23 cellular contexts compared by ENCODE assay signal in the genomic region with DNA sequence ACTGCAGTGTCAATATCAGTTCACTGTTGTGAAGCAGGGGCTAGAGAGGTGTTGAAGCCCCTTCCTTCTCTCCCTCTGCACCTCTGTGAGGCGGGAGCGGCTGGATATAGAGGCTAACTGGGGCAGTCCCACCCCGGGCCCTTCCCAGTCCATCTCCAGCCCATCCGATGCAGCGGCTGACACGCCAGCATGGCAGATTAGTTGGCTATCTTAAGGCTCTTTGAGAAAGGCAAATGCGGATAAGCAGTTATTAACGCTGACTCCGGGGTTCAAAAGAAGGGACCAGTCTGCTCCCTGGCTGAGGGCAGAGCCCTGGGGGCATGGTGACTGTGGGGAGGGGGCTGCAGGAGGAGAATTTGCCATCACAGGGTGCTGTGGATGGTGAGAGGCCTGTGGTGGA.
DNase-seq lines count a peak whose midpoint lies in the region; ATAC-seq, FAIRE-seq and TF ChIP-seq lines count a peak whose summit lies in the region.
"Had no signal": no experiment of that assay in that cellular context is flagged by ENCODE, and none has a peak within 500 bp of the region (broad histone marks: within the 10 kb centered on the region; RNA-seq: fewer than 3 reads in every experiment).

No MANE protein-coding gene starts in this region.

- H3K4ac ChIP-seq in H1 (replicated peaks; ENCODE audit: insufficient read length, low read depth, low read length): no peak overlapping the region

- no peak overlapping the region for H3K4me2 ChIP-seq in H1 (ENCODE audit: insufficient read depth in 1 of 2, low read depth in 2 of 2, low read length in 2 of 2)
- H3K4me2 ChIP-seq: A549 had no signal

- no peak overlapping the region for H4K5ac ChIP-seq in H1 (ENCODE audit: insufficient read length, low read depth, low read length)

- in situ Hi-C loops in HAP-1 (cut with MboI; ENCODE audit: low sequenced_read_pairs): loop anchor here (25.0 kb wide), 1 partner anchor 552 kb away; no protein-coding TSS in a partner anchor

- no peak for TF ChIP-seq POLR2A in H1 (IDR thresholded peaks at IDR 0.05; ENCODE audit: control extremely low read depth in 1 of 2, low read depth in 2 of 2, low read length in 2 of 2)

- H2BK20ac ChIP-seq in H1 (ENCODE audit: low read length): peak overlapping the region; percentile 98; the same call in 1 of the 2 replicates

- peak overlapping the region; percentile 73; the same call in 1 of the 2 replicates for H2BK5ac ChIP-seq in H1 (ENCODE audit: low read depth, low read length)

- WGBS in heart right ventricle, 2 donors: 75 to 80% methylated on average over 9 of the region's 9 CpGs
- 88% methylated on average over 9 of the region's 9 CpGs; no CpG with 5 or more reads in 1 of the 2 experiments for WGBS in H1 (ENCODE audit: extremely low coverage in 1 of 2, insufficient coverage in 1 of 2, insufficient read length in 1 of 2, insufficient replicate concordance in 2 of 2, low coverage in 1 of 2, low lambda C conversion rate in 2 of 2, missing lambda C conversion rate in 1 of 2), 2 experiments

- no peak overlapping the region for H3K23ac ChIP-seq in H1 (ENCODE audit: insufficient read length)

- H3K27me3 ChIP-seq in heart right ventricle (peaks cover 7 to 93% (median 65%) of the 10 kb centered on the region in 7 donors), HUES6 (ENCODE audit: control insufficient read depth, insufficient read depth, low read length) (peaks cover 57% of the 10 kb centered on the region), H1 (replicated peaks in 1 of 4; ENCODE audit: control insufficient read depth in 3 of 4, extremely low read depth in 1 of 4, insufficient read depth in 3 of 4, low read length in 3 of 4) (peaks cover 0 to 34% (median 24%) of the 10 kb centered on the region in 4 experiments; a peak in 6 of 7 replicates), HAP-1 (ENCODE audit: low read depth) (0 out of 2 replicates have a peak, but pooled peaks cover 3% of the 10 kb centered on the region)
- H3K27me3 ChIP-seq in effector memory CD4-positive, alpha-beta T cell (replicated peaks; ENCODE audit: control insufficient read depth, insufficient read depth, low read length, poor library complexity, severe bottlenecking): peaks cover 19% of the 10 kb centered on the region
- H3K27me3 ChIP-seq: BE2C; BLaER1 treated with 17β-estradiol and CSF1 and Interleukin-3, amounts not matched to agents 10 nM and 100 nM had no signal

- CTCF ChIA-PET in H1 (lab: Charles Lee; ENCODE audit: partially characterized antibody): interaction anchor here (1.9 to 9.8 kb wide), 3 partner anchors 13 to 47 kb away, joined by 4 to 93 read pairs (median 46); no protein-coding TSS in a partner anchor

- H3K27ac ChIP-seq in heart right ventricle: no peak overlapping the region
- no peak overlapping the region for H3K27ac ChIP-seq in HUES6 (ENCODE audit: low read depth, low read length)
- no peak overlapping the region for H3K27ac ChIP-seq in H1 (ENCODE audit: low read depth, low read length)
- H3K27ac ChIP-seq in effector memory CD4-positive, alpha-beta T cell (ENCODE audit: insufficient read depth, low read length, poor library complexity, severe bottlenecking): no peak overlapping the region
- H3K27ac ChIP-seq: A549; BLaER1 treated with 17β-estradiol and CSF1 and Interleukin-3, amounts not matched to agents 10 nM and 100 nM had no signal

- H3K9ac ChIP-seq in HUES6 (ENCODE audit: low read length) (peak overlapping the region; percentile 27), H1 (replicated peaks in 1 of 4; ENCODE audit: extremely low read depth in 1 of 4, low read depth in 3 of 4, low read length in 3 of 4) (no peak overlapping the region)
- H3K9ac ChIP-seq: BLaER1 treated with 17β-estradiol and CSF1 and Interleukin-3, amounts not matched to agents 10 nM and 100 nM had no signal

- peak overlapping the region; percentile 86 for H4K91ac ChIP-seq in H1 (replicated peaks; ENCODE audit: insufficient read length, low read length)

- H3K14ac ChIP-seq in H1 (ENCODE audit: insufficient read length): no peak overlapping the region

- POLR2A ChIA-PET in H1 (lab: Charles Lee; ENCODE audit: partially characterized antibody): no interaction called here

- no peak for TF ChIP-seq EP300 in H1 (IDR thresholded peaks at IDR 0.05; ENCODE audit: borderline replicate concordance in 1 of 2, low read depth in 2 of 2, low read length in 2 of 2)

- H3K4me1 ChIP-seq in heart right ventricle (peaks cover 0 to 7% (median 0%) of the 10 kb centered on the region in 9 donors), HUES6 (ENCODE audit: control insufficient read depth, insufficient read depth, low read length) (peaks cover 67% of the 10 kb centered on the region), H1 (replicated peaks in 1 of 4; ENCODE audit: control insufficient read depth in 3 of 4, insufficient read depth in 4 of 4, low read length in 3 of 4) (peaks cover 3 to 45% (median 16%) of the 10 kb centered on the region in 4 experiments), HAP-1 (peaks cover 4% of the 10 kb centered on the region; the same call in 1 of the 2 replicates)
- H3K4me1 ChIP-seq in effector memory CD4-positive, alpha-beta T cell (ENCODE audit: control insufficient read depth, insufficient read depth, low read length, poor library complexity, severe bottlenecking): peaks cover 3% of the 10 kb centered on the region
- H3K4me1 ChIP-seq: A549, BE2C had no signal

- intact Hi-C loops in Right ventricle myocardium inferior (cut with DNase I) (no loop called here), heart right ventricle (cut with DNase I) (loop anchor here in 1 of 10 donors (10.0 kb wide), 1 partner anchor 46 kb away; no protein-coding TSS in a partner anchor)

- no peak overlapping the region for H3K56ac ChIP-seq in H1 (replicated peaks; ENCODE audit: insufficient read length, low read depth, low read length)

- no peaks in the 10 kb centered on the region for H4K20me1 ChIP-seq in H1 (replicated peaks in 1 of 2; ENCODE audit: control insufficient read depth in 1 of 2, insufficient read depth in 2 of 2, low read length in 2 of 2)
- H4K20me1 ChIP-seq: BLaER1 treated with 17β-estradiol and CSF1 and Interleukin-3, amounts not matched to agents 10 nM and 100 nM had no signal

- no peak overlapping the region for H2BK15ac ChIP-seq in H1 (ENCODE audit: low read length)

- 0 out of 2 replicates have a peak overlapping the region, but pooled peaks have one; percentile 41 for H2AK5ac ChIP-seq in H1 (ENCODE audit: low read depth, low read length)

- H4K8ac ChIP-seq in H1 (ENCODE audit: extremely low read depth, insufficient read depth, low read length): no peak overlapping the region

- H3K9me3 ChIP-seq in heart right ventricle: no peaks in the 10 kb centered on the region
- no peaks in the 10 kb centered on the region for H3K9me3 ChIP-seq in HUES6 (ENCODE audit: control insufficient read depth, insufficient read depth, low read depth, low read length)
- no peaks in the 10 kb centered on the region for H3K9me3 ChIP-seq in H1 (ENCODE audit: insufficient read depth in 2 of 2, low read depth in 1 of 2, low read length in 1 of 2)
- H3K9me3 ChIP-seq in HAP-1: no peaks in the 10 kb centered on the region
- H3K9me3 ChIP-seq in effector memory CD4-positive, alpha-beta T cell (ENCODE audit: control insufficient read depth, low read length): no peaks in the 10 kb centered on the region
- H3K9me3 ChIP-seq: A549, BE2C had no signal

- no peaks in the 10 kb centered on the region for H3K79me2 ChIP-seq in H1 (ENCODE audit: control insufficient read depth in 1 of 2, insufficient read depth in 2 of 2, low read length in 2 of 2)

- H2AFZ ChIP-seq in H1 (ENCODE audit: low read length): no peak overlapping the region

- DNase-seq in Right ventricle myocardium inferior (ENCODE audit: missing footprints) (peak; percentile 20), heart right ventricle (no peak), H1 (ENCODE audit: low read depth in 1 of 2, low spot score in 2 of 2) (no peak), HAP-1 (ENCODE audit: low spot score in 2 of 2) (no peak), COR-L47 (lab: John Stamatoyannopoulos, UW) (no peak)
- DNase-seq in effector memory CD4-positive, alpha-beta T cell: no peak
- DNase-seq: 8988T; ACHN; AML-193; BE2C; Calu3; CD4-positive, alpha-beta T cell; CD8-positive, alpha-beta memory T cell; DMS 273 treated with DMSO at 0.1 percent for 48 hours; DMS79; EL; GDM1; H9; HFFc6 had no signal

- no peak overlapping the region for H2BK120ac ChIP-seq in H1 (replicated peaks; ENCODE audit: low read depth, low read length)

- no peaks in the 10 kb centered on the region for H3K79me1 ChIP-seq in H1 (ENCODE audit: low read depth, low read length)

- no peaks in the 10 kb centered on the region for H3K36me3 ChIP-seq in heart right ventricle
- no peaks in the 10 kb centered on the region for H3K36me3 ChIP-seq in HUES6 (ENCODE audit: control insufficient read depth, insufficient read depth, low read length)
- no peaks in the 10 kb centered on the region for H3K36me3 ChIP-seq in H1 (ENCODE audit: control insufficient read depth in 2 of 4, insufficient read depth in 4 of 4, low read length in 3 of 4)
- H3K36me3 ChIP-seq in HAP-1 (replicated peaks): no peaks in the 10 kb centered on the region
- H3K36me3 ChIP-seq in effector memory CD4-positive, alpha-beta T cell (ENCODE audit: control insufficient read depth, insufficient read depth, low read length): no peaks in the 10 kb centered on the region
- H3K36me3 ChIP-seq: BE2C; BLaER1 treated with 17β-estradiol and CSF1 and Interleukin-3, amounts not matched to agents 10 nM and 100 nM had no signal

- FAIRE-seq in H1 (lab: Jason Lieb, UNC): no peak
- FAIRE-seq: A549, GM12878 had no signal

- no peak for ATAC-seq in Right ventricle myocardium inferior
- ATAC-seq in heart right ventricle: no peak
- ATAC-seq: A549, GM12878 had no signal

- peak overlapping the region; percentile 86 for H2BK12ac ChIP-seq in H1 (ENCODE audit: low read depth, low read length)

- H3K23me2 ChIP-seq in H1 (ENCODE audit: low read depth, low read length): peaks cover 4% of the 10 kb centered on the region

- TF ChIP-seq RAD21 in H1 (IDR thresholded peaks at IDR 0.05 in 1 of 2, conservative IDR thresholded peaks at IDR 0.05 in 1 of 2; ENCODE audit: low read depth in 2 of 2, low read length in 2 of 2): no peak

- H3K18ac ChIP-seq in H1 (ENCODE audit: extremely low read depth, low read length): 0 out of 2 replicates have a peak overlapping the region, but pooled peaks have one; percentile 52

- no peak for TF ChIP-seq CTCF in heart right ventricle (IDR thresholded peaks at IDR 0.05)
- no peak for TF ChIP-seq CTCF in H1 (IDR thresholded peaks at IDR 0.05; ENCODE audit: control extremely low read depth in 1 of 3, insufficient read depth in 1 of 3, low read depth in 1 of 3, low read length in 3 of 3)

- H3K4me3 ChIP-seq in heart right ventricle (no peak overlapping the region), HUES6 (ENCODE audit: low read depth, low read length) (no peak overlapping the region), H1 (ENCODE audit: extremely low read depth in 1 of 4, insufficient read depth in 2 of 4, low read depth in 3 of 4, low read length in 4 of 4) (no peak overlapping the region), HAP-1 (no peak overlapping the region)
- no peak overlapping the region for H3K4me3 ChIP-seq in effector memory CD4-positive, alpha-beta T cell (ENCODE audit: insufficient read depth, low read depth, low read length, poor library complexity, severe bottlenecking)
- H3K4me3 ChIP-seq: A549; BLaER1 treated with 17β-estradiol and CSF1 and Interleukin-3, amounts not matched to agents 10 nM and 100 nM; GM12878 had no signal

TF ChIP-seq in H1, 55 proteins besides CTCF, POLR2A, EP300 and RAD21 (continues in another document):
- TF ChIP-seq SIX5 (IDR thresholded peaks at IDR 0.05; ENCODE audit: low read depth, low read length): no peak
